Comparison of ENCODE assay signal across 1 cellular context in the genomic region with DNA sequence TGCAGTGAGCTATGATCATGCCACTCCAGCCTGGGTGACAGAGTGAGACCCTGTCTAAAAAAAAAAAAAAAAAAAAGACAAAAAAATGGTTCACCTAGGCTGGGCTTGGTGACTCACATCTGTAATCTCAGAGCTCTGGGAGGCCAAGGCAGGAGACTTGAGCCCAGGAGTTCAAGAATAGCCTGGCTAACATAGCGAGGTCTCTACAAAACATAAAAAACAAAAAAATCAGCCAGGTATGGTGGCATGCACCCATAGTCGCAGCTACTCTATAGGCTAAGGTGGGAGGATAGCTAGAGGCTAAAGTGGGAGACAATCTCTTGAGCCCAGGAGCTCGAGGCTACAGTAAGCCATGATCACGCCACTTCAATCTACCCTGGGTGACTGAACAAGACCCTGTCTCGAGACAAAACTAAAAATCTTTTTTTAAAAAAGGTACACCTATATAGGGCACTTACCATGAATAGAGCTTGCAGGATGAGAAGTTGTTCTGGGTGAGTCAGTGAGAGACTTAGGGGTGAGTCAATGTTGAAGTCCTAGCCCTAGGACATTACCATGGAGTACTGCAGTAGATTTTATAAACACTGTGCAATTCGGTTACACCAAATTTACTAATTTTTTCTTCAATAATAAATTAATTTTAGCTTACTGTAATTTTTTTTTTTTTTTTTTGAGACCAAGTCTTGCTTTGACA.
TF ChIP-seq lines count a peak whose summit lies in the region.

No MANE protein-coding gene starts in this region.

TF ChIP-seq in K562, 482 proteins besides CTCF, POLR2A, EP300 and RAD21:
- TF ChIP-seq CBFA2T3 (IDR thresholded peaks at IDR 0.05) (no peak), STAT6 (CRISPR knock-in tag; IDR thresholded peaks at IDR 0.05) (no peak), IRF2 (CRISPR knock-in tag; IDR thresholded peaks at IDR 0.05) (no peak), RFX7 (CRISPR knock-in tag; IDR thresholded peaks at IDR 0.05) (no peak), PREB (CRISPR knock-in tag; IDR thresholded peaks at IDR 0.05) (no peak), JUND (IDR thresholded peaks at IDR 0.05; ENCODE audit: borderline replicate concordance, low read depth, low read length) (peak; percentile 66; the same call in 1 of the 2 replicates), JUND (tag; IDR thresholded peaks at IDR 0.05; ENCODE audit: borderline replicate concordance, low read depth, low read length) (no peak; the same call in 2 of the 3 replicates), PTTG1 (tag; IDR thresholded peaks at IDR 0.05; ENCODE audit: low read depth) (no peak), CCNT2 (IDR thresholded peaks at IDR 0.05; ENCODE audit: borderline replicate concordance, extremely low read depth, insufficient read length, low read depth, low read length) (no peak), MCM5 (IDR thresholded peaks at IDR 0.05; ENCODE audit: low read depth) (no peak), FOSL1 (tag; conservative IDR thresholded peaks at IDR 0.05) (peak; percentile 59), SMARCE1 (IDR thresholded peaks at IDR 0.05) (peak; percentile 47; the same call in 1 of the 2 replicates), RBBP5 (IDR thresholded peaks at IDR 0.05; ENCODE audit: borderline replicate concordance, insufficient read depth, low read length, poor library complexity, severe bottlenecking) (peak; percentile 44), TAF1 (IDR thresholded peaks at IDR 0.05; ENCODE audit: control insufficient read depth, extremely low read depth, insufficient read depth, low read length, severe bottlenecking) (no peak), ZBTB11 (CRISPR knock-in tag; IDR thresholded peaks at IDR 0.05) (peak in 1 of 3 experiments; percentile 79; a peak in 2 of 6 replicates), PHF20 (IDR thresholded peaks at IDR 0.05; ENCODE audit: partially characterized antibody) (no peak), EP400 (IDR thresholded peaks at IDR 0.05) (no peak), KHSRP (IDR thresholded peaks at IDR 0.05) (no peak), SMARCA4 (IDR thresholded peaks at IDR 0.05) (peak; percentile 42; the same call in 1 of the 2 replicates), ZNF384 (IDR thresholded peaks at IDR 0.05; ENCODE audit: low read depth, low read length) (peak; percentile 85), ARHGAP35 (IDR thresholded peaks at IDR 0.05; ENCODE audit: partially characterized antibody) (no peak), DPF2 (IDR thresholded peaks at IDR 0.05) (peak; percentile 56)
- TF ChIP-seq, protein P1, sequence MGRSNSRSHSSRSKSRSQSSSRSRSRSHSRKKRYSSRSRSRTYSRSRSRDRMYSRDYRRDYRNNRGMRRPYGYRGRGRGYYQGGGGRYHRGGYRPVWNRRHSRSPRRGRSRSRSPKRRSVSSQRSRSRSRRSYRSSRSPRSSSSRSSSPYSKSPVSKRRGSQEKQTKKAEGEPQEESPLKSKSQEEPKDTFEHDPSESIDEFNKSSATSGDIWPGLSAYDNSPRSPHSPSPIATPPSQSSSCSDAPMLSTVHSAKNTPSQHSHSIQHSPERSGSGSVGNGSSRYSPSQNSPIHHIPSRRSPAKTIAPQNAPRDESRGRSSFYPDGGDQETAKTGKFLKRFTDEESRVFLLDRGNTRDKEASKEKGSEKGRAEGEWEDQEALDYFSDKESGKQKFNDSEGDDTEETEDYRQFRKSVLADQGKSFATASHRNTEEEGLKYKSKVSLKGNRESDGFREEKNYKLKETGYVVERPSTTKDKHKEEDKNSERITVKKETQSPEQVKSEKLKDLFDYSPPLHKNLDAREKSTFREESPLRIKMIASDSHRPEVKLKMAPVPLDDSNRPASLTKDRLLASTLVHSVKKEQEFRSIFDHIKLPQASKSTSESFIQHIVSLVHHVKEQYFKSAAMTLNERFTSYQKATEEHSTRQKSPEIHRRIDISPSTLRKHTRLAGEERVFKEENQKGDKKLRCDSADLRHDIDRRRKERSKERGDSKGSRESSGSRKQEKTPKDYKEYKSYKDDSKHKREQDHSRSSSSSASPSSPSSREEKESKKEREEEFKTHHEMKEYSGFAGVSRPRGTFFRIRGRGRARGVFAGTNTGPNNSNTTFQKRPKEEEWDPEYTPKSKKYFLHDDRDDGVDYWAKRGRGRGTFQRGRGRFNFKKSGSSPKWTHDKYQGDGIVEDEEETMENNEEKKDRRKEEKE (IDR thresholded peaks at IDR 0.05; ENCODE audit: borderline replicate concordance in 1 of 2, control insufficient read depth in 1 of 2, low read depth in 2 of 2, low read length in 1 of 2): peak in 1 of 2 experiments; percentile 50; a peak in 1 of 4 replicates
- TF ChIP-seq, protein P2, sequence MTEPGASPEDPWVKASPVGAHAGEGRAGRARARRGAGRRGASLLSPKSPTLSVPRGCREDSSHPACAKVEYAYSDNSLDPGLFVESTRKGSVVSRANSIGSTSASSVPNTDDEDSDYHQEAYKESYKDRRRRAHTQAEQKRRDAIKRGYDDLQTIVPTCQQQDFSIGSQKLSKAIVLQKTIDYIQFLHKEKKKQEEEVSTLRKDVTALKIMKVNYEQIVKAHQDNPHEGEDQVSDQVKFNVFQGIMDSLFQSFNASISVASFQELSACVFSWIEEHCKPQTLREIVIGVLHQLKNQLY (CRISPR knock-in tag; conservative IDR thresholded peaks at IDR 0.05): no peak
